1 cellular context compared by ENCODE assay signal in genomic region chr15:72306211-72306785, GRCh38.
TF ChIP-seq lines count a peak whose summit lies in the region.

No MANE protein-coding gene starts in this region.

TF ChIP-seq in K562, 482 proteins besides CTCF, POLR2A, EP300 and RAD21 (continued from another document):
- TF ChIP-seq, protein P1, sequence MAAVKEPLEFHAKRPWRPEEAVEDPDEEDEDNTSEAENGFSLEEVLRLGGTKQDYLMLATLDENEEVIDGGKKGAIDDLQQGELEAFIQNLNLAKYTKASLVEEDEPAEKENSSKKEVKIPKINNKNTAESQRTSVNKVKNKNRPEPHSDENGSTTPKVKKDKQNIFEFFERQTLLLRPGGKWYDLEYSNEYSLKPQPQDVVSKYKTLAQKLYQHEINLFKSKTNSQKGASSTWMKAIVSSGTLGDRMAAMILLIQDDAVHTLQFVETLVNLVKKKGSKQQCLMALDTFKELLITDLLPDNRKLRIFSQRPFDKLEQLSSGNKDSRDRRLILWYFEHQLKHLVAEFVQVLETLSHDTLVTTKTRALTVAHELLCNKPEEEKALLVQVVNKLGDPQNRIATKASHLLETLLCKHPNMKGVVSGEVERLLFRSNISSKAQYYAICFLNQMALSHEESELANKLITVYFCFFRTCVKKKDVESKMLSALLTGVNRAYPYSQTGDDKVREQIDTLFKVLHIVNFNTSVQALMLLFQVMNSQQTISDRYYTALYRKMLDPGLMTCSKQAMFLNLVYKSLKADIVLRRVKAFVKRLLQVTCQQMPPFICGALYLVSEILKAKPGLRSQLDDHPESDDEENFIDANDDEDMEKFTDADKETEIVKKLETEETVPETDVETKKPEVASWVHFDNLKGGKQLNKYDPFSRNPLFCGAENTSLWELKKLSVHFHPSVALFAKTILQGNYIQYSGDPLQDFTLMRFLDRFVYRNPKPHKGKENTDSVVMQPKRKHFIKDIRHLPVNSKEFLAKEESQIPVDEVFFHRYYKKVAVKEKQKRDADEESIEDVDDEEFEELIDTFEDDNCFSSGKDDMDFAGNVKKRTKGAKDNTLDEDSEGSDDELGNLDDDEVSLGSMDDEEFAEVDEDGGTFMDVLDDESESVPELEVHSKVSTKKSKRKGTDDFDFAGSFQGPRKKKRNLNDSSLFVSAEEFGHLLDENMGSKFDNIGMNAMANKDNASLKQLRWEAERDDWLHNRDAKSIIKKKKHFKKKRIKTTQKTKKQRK (IDR thresholded peaks at IDR 0.05; ENCODE audit: borderline replicate concordance, low read depth, low read length): no peak
- TF ChIP-seq RCOR1 (IDR thresholded peaks at IDR 0.05; ENCODE audit: borderline replicate concordance in 1 of 2, low read depth in 2 of 2, low read length in 2 of 2) (peak in 1 of 2 experiments; percentile 93; a peak in 3 of 4 replicates), ZNF24 (IDR thresholded peaks at IDR 0.05) (no peak), GABPB2 (CRISPR knock-in tag; conservative IDR thresholded peaks at IDR 0.05) (no peak), ARID1B (IDR thresholded peaks at IDR 0.05) (no peak), MTA1 (IDR thresholded peaks at IDR 0.05; ENCODE audit: borderline replicate concordance) (no peak), CSDE1 (IDR thresholded peaks at IDR 0.05) (peak in 1 of 2 experiments; percentile 87; a peak in 2 of 4 replicates), NFXL1 (CRISPR knock-in tag; IDR thresholded peaks at IDR 0.05) (no peak), PHF21A (IDR thresholded peaks at IDR 0.05; ENCODE audit: borderline replicate concordance, low read depth) (no peak), SNRNP70 (optimal IDR thresholded peaks at IDR 0.05; ENCODE audit: low read depth, low read length) (no peak), HIVEP1 (CRISPR knock-in tag; IDR thresholded peaks at IDR 0.05) (no peak), CEBPG (CRISPR knock-in tag; IDR thresholded peaks at IDR 0.05) (no peak), CEBPG (tag; conservative IDR thresholded peaks at IDR 0.05 in 1 of 2, IDR thresholded peaks at IDR 0.05 in 1 of 2) (0 out of 4 replicates have a peak, but pooled peaks of 1 of the 2 experiments have one; percentile 25), NEUROD1 (IDR thresholded peaks at IDR 0.05; ENCODE audit: borderline replicate concordance, low read depth, low read length, partially characterized antibody) (peak; percentile 67), ZNF311 (CRISPR knock-in tag; IDR thresholded peaks at IDR 0.05) (no peak), DNMT1 (IDR thresholded peaks at IDR 0.05) (no peak), KAT7 (CRISPR knock-in tag; IDR thresholded peaks at IDR 0.05; ENCODE audit: borderline replicate concordance) (no peak), MEIS2 (IDR thresholded peaks at IDR 0.05; ENCODE audit: partially characterized antibody) (no peak), CTBP1 (IDR thresholded peaks at IDR 0.05; ENCODE audit: borderline replicate concordance) (peak; percentile 47; the same call in 1 of the 2 replicates), FOXJ2 (tag; IDR thresholded peaks at IDR 0.05) (no peak), MNT (conservative IDR thresholded peaks at IDR 0.05) (no peak), ILK (tag; IDR thresholded peaks at IDR 0.05; ENCODE audit: borderline replicate concordance, low read depth) (no peak), HMGN3 (IDR thresholded peaks at IDR 0.05; ENCODE audit: borderline replicate concordance, extremely low read depth, insufficient read length, low read depth, low read length) (no peak), ZNF644 (tag; IDR thresholded peaks at IDR 0.05; ENCODE audit: low read depth) (no peak), KDM1A (IDR thresholded peaks at IDR 0.05) (peak; percentile 57 to 66; a peak in 3 of 4 replicates), RFX1 (IDR thresholded peaks at IDR 0.05) (peak; percentile 96), ERF (CRISPR knock-in tag; IDR thresholded peaks at IDR 0.05) (no peak), TBL1XR1 (IDR thresholded peaks at IDR 0.05; ENCODE audit: low read length in 2 of 2) (no peak), RREB1 (CRISPR knock-in tag; IDR thresholded peaks at IDR 0.05) (peak; percentile 90), ELF1 (tag; IDR thresholded peaks at IDR 0.05) (no peak), ZC3H11A (IDR thresholded peaks at IDR 0.05; ENCODE audit: low read depth, low read length) (no peak), MXI1 (IDR thresholded peaks at IDR 0.05; ENCODE audit: low read depth, low read length) (peak; percentile 94), BMI1 (IDR thresholded peaks at IDR 0.05; ENCODE audit: low read length) (peak; percentile 75), RFX5 (IDR thresholded peaks at IDR 0.05; ENCODE audit: low read depth, low read length) (no peak), MBD2 (IDR thresholded peaks at IDR 0.05; ENCODE audit: borderline replicate concordance, low read depth) (peak; percentile 24; the same call in 1 of the 2 replicates)
TF ChIP-seq in K562: peak in this region for 12.
